1 cellular context compared by ENCODE assay signal in the genomic region with DNA sequence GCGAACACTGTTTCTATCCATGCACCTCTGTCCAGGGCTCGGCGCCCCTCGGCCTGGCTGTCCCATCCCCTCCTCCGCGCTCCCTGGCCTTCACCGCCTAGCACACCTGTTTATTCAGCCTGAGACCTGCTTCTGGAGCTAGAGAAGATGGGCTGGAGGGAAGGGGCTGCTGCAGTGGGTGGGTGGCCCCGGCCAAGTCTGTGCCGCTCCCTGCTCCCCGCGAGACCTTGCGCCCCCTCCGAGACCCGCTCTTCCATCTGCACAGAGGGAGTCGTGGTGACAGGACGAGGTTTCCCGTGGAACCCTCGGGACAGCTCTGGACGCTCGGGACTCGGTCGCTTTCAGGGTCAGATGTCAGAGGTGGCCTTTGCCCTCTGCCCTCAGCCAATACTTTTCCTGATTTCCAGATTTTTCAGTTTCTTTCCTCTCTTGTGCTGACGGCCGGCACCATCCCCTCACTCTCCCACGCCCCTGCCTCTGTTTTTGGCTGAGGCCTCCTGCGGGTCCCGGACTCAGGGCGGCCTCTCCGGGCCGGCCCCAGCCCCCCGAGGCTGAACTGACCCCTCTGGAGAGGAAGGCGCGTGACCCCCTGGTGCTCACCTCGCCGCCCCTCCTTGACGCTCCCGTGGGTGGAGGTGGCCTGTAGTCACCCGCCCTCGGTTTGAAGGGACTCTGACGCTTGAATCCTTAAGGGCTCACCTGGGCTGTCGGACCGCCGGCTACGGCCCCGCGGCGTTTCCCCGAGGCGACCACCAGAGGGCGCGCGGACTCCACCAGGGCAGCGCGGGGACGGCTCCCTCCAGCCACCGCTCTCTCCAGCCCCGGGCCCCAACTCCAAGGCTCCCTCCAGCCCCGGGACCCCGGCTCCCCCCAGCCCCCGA.
TF ChIP-seq lines count a peak whose summit lies in the region.

No MANE protein-coding gene starts in this region.

TF ChIP-seq in K562, 482 proteins besides CTCF, POLR2A, EP300 and RAD21 (continued from another document):
- TF ChIP-seq NR2C1 (IDR thresholded peaks at IDR 0.05) (no peak), NR2C1 (tag; IDR thresholded peaks at IDR 0.05) (0 out of 2 replicates have a peak, but pooled peaks have one; percentile 19), RB1 (IDR thresholded peaks at IDR 0.05; ENCODE audit: low read depth) (peak; percentile 84), NR4A1 (CRISPR knock-in tag; IDR thresholded peaks at IDR 0.05) (no peak), NR4A1 (tag; IDR thresholded peaks at IDR 0.05) (no peak), TBP (optimal IDR thresholded peaks at IDR 0.05; ENCODE audit: low read depth, low read length) (no peak), JUND (IDR thresholded peaks at IDR 0.05; ENCODE audit: borderline replicate concordance, low read depth, low read length) (0 out of 2 replicates have a peak, but pooled peaks have one; percentile 12), JUND (tag; IDR thresholded peaks at IDR 0.05; ENCODE audit: borderline replicate concordance, low read depth, low read length) (no peak), STAG1 (CRISPR knock-in tag; IDR thresholded peaks at IDR 0.05; ENCODE audit: borderline replicate concordance) (peak; percentile 94), SREBF1 (IDR thresholded peaks at IDR 0.05; ENCODE audit: borderline replicate concordance, low read depth, low read length) (0 out of 2 replicates have a peak, but pooled peaks have one; percentile 18), HMGN3 (IDR thresholded peaks at IDR 0.05; ENCODE audit: borderline replicate concordance, extremely low read depth, insufficient read length, low read depth, low read length) (peak; percentile 9), RCOR1 (IDR thresholded peaks at IDR 0.05; ENCODE audit: borderline replicate concordance in 1 of 2, low read depth in 2 of 2, low read length in 2 of 2) (0 out of 4 replicates have a peak, but pooled peaks of 1 of the 2 experiments have one; percentile 21)
- TF ChIP-seq, protein P1, sequence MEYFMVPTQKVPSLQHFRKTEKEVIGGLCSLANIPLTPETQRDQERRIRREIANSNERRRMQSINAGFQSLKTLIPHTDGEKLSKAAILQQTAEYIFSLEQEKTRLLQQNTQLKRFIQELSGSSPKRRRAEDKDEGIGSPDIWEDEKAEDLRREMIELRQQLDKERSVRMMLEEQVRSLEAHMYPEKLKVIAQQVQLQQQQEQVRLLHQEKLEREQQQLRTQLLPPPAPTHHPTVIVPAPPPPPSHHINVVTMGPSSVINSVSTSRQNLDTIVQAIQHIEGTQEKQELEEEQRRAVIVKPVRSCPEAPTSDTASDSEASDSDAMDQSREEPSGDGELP (CRISPR knock-in tag; IDR thresholded peaks at IDR 0.05; ENCODE audit: borderline replicate concordance) = peak; percentile 36; the same call in 1 of the 2 replicates
- TF ChIP-seq, protein P2, sequence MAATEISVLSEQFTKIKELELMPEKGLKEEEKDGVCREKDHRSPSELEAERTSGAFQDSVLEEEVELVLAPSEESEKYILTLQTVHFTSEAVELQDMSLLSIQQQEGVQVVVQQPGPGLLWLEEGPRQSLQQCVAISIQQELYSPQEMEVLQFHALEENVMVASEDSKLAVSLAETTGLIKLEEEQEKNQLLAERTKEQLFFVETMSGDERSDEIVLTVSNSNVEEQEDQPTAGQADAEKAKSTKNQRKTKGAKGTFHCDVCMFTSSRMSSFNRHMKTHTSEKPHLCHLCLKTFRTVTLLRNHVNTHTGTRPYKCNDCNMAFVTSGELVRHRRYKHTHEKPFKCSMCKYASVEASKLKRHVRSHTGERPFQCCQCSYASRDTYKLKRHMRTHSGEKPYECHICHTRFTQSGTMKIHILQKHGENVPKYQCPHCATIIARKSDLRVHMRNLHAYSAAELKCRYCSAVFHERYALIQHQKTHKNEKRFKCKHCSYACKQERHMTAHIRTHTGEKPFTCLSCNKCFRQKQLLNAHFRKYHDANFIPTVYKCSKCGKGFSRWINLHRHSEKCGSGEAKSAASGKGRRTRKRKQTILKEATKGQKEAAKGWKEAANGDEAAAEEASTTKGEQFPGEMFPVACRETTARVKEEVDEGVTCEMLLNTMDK (IDR thresholded peaks at IDR 0.05; ENCODE audit: borderline replicate concordance, insufficient read depth, low read depth, low read length, poor library complexity, severe bottlenecking) = peak; percentile 8
- TF ChIP-seq, protein P3, sequence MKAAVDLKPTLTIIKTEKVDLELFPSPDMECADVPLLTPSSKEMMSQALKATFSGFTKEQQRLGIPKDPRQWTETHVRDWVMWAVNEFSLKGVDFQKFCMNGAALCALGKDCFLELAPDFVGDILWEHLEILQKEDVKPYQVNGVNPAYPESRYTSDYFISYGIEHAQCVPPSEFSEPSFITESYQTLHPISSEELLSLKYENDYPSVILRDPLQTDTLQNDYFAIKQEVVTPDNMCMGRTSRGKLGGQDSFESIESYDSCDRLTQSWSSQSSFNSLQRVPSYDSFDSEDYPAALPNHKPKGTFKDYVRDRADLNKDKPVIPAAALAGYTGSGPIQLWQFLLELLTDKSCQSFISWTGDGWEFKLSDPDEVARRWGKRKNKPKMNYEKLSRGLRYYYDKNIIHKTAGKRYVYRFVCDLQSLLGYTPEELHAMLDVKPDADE (conservative IDR thresholded peaks at IDR 0.05; ENCODE audit: control insufficient read depth, low read depth, low read length) = 0 out of 2 replicates have a peak, but pooled peaks have one; percentile 40
- TF ChIP-seq, protein P4, sequence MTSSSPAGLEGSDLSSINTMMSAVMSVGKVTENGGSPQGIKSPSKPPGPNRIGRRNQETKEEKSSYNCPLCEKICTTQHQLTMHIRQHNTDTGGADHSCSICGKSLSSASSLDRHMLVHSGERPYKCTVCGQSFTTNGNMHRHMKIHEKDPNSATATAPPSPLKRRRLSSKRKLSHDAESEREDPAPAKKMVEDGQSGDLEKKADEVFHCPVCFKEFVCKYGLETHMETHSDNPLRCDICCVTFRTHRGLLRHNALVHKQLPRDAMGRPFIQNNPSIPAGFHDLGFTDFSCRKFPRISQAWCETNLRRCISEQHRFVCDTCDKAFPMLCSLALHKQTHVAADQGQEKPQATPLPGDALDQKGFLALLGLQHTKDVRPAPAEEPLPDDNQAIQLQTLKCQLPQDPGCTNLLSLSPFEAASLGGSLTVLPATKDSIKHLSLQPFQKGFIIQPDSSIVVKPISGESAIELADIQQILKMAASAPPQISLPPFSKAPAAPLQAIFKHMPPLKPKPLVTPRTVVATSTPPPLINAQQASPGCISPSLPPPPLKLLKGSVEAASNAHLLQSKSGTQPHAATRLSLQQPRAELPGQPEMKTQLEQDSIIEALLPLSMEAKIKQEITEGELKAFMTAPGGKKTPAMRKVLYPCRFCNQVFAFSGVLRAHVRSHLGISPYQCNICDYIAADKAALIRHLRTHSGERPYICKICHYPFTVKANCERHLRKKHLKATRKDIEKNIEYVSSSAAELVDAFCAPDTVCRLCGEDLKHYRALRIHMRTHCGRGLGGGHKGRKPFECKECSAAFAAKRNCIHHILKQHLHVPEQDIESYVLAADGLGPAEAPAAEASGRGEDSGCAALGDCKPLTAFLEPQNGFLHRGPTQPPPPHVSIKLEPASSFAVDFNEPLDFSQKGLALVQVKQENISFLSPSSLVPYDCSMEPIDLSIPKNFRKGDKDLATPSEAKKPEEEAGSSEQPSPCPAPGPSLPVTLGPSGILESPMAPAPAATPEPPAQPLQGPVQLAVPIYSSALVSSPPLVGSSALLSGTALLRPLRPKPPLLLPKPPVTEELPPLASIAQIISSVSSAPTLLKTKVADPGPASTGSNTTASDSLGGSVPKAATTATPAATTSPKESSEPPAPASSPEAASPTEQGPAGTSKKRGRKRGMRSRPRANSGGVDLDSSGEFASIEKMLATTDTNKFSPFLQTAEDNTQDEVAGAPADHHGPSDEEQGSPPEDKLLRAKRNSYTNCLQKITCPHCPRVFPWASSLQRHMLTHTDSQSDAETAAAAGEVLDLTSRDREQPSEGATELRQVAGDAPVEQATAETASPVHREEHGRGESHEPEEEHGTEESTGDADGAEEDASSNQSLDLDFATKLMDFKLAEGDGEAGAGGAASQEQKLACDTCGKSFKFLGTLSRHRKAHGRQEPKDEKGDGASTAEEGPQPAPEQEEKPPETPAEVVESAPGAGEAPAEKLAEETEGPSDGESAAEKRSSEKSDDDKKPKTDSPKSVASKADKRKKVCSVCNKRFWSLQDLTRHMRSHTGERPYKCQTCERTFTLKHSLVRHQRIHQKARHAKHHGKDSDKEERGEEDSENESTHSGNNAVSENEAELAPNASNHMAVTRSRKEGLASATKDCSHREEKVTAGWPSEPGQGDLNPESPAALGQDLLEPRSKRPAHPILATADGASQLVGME (CRISPR knock-in tag; IDR thresholded peaks at IDR 0.05) = 0 out of 2 replicates have a peak, but pooled peaks have one; percentile 42
- TF ChIP-seq, protein P5, sequence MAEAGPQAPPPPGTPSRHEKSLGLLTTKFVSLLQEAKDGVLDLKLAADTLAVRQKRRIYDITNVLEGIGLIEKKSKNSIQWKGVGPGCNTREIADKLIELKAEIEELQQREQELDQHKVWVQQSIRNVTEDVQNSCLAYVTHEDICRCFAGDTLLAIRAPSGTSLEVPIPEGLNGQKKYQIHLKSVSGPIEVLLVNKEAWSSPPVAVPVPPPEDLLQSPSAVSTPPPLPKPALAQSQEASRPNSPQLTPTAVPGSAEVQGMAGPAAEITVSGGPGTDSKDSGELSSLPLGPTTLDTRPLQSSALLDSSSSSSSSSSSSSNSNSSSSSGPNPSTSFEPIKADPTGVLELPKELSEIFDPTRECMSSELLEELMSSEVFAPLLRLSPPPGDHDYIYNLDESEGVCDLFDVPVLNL (CRISPR knock-in tag; IDR thresholded peaks at IDR 0.05; ENCODE audit: low read depth) = no peak
